12 cellular contexts compared by ENCODE assay signal in the genomic region with DNA sequence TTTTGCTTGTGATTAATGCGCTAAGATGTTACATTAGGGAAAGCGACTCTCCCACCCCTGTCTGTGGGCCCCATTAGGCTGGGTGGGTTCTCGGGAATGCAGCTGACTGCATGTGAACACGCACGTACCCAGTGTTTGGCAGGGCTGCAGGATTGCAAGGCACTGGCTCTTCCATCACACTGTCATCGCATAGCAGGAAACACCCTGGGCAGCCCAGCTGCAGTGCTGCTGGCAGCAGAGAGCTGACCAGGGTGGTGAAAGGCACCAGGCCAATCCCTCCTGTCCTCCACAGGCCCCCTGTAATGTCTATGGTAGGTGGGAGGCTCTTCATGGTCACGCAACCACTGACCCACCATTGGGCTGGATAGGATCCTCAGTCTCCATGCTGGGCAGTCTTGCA.
"Had no signal": no experiment of that assay in that cellular context is flagged by ENCODE, and none has a peak within 500 bp of the region (broad histone marks: within the 10 kb centered on the region; RNA-seq: fewer than 3 reads in every experiment).

No MANE protein-coding gene starts in this region.

- ATAC-seq: activated naive CD4-positive, alpha-beta T cell treated with anti-CD3 and anti-CD28 coated beads, Interleukin-2, amount 50 U/mL, for 72 hours; gastroesophageal sphincter; sciatic nerve had no signal

- H3K27me3 ChIP-seq: breast epithelium, gastroesophageal sphincter, hepatocyte, vagina had no signal

- H3K9me3 Mint-ChIP-seq: activated naive CD4-positive, alpha-beta T cell treated with anti-CD3 and anti-CD28 coated beads, Interleukin-2, amount 50 U/mL, for 72 hours; stimulated activated naive CD8-positive, alpha-beta T cell treated with anti-CD3 and anti-CD28 coated beads, Interleukin-15, Interleukin-2, amounts not matched to agents 100 ng/mL and 50 ng/mL, for 24 hours had no signal

- H3K27ac Mint-ChIP-seq: activated naive CD4-positive, alpha-beta T cell treated with anti-CD3 and anti-CD28 coated beads, Interleukin-2, amount 50 U/mL, for 72 hours; stimulated activated naive CD8-positive, alpha-beta T cell treated with anti-CD3 and anti-CD28 coated beads, Interleukin-15, Interleukin-2, amounts not matched to agents 100 ng/mL and 50 ng/mL, for 24 hours had no signal

- H3K9me3 ChIP-seq: breast epithelium, gastroesophageal sphincter, vagina had no signal

- H3K79me2 ChIP-seq: hepatocyte had no signal

- H3K4me1 ChIP-seq: breast epithelium, gastroesophageal sphincter had no signal

- H3K36me3 Mint-ChIP-seq: activated naive CD4-positive, alpha-beta T cell treated with anti-CD3 and anti-CD28 coated beads, Interleukin-2, amount 50 U/mL, for 72 hours had no signal

- H3K36me3 ChIP-seq: breast epithelium, gastroesophageal sphincter, vagina had no signal

- H3K27me3 Mint-ChIP-seq: stimulated activated naive CD8-positive, alpha-beta T cell treated with anti-CD3 and anti-CD28 coated beads, Interleukin-15, Interleukin-2, amounts not matched to agents 100 ng/mL and 50 ng/mL, for 24 hours had no signal

- DNase-seq: activated CD4-positive, CD25-positive, alpha-beta regulatory T cell; kidney; stimulated activated CD4-positive, alpha-beta T cell treated with anti-CD3 and anti-CD28 coated beads, Interleukin-4, amount 100 ng/mL, for 1 hour; stimulated activated CD8-positive, alpha-beta memory T cell treated with anti-CD3 and anti-CD28 coated beads, Interleukin-4, amount 100 ng/mL, for 48 hours; T-helper 2 cell had no signal

- H3K4me2 ChIP-seq: hepatocyte had no signal

- H3K4me3 Mint-ChIP-seq: stimulated activated naive CD8-positive, alpha-beta T cell treated with anti-CD3 and anti-CD28 coated beads, Interleukin-15, Interleukin-2, amounts not matched to agents 100 ng/mL and 50 ng/mL, for 24 hours had no signal

- H3K27ac ChIP-seq: breast epithelium, gastroesophageal sphincter, hepatocyte, vagina had no signal

- H3K4me3 ChIP-seq: breast epithelium, gastroesophageal sphincter, hepatocyte, vagina had no signal

- H2AFZ ChIP-seq: hepatocyte had no signal
